In genomic region chr2:157782057-157782845, GRCh38 we compare ENCODE assay signal across 10 cellular contexts.
DNase-seq lines count a peak whose midpoint lies in the region; ATAC-seq, FAIRE-seq and TF ChIP-seq lines count a peak whose summit lies in the region.
"Had no signal": no experiment of that assay in that cellular context is flagged by ENCODE, and none has a peak within 500 bp of the region (broad histone marks: within the 10 kb centered on the region; RNA-seq: fewer than 3 reads in every experiment).

No MANE protein-coding gene starts in this region.

- H2AFZ ChIP-seq in HepG2 (ENCODE audit: low read length), result no peak overlapping the region

- H3K4me1 Mint-ChIP-seq in type B pancreatic cell (ENCODE audit: unreplicated experiment), result peaks cover 8% of the 10 kb centered on the region

- 85% methylated on average over 4 of the region's 4 CpGs for WGBS in HepG2 (ENCODE audit: low lambda C conversion rate)
- WGBS in right lobe of liver (ENCODE audit: insufficient coverage, low coverage, low lambda C conversion rate, missing lambda C conversion rate), result 33% methylated on average over 4 of the region's 4 CpGs

- peak; percentile 76 for ATAC-seq in HepG2
- no peak for ATAC-seq in right lobe of liver
- ATAC-seq in HG03280 (IDR thresholded peaks at IDR 0.05; ENCODE audit: unreplicated experiment), result no peak

- TF ChIP-seq CTCF in HepG2 (CRISPR knock-in tag; IDR thresholded peaks at IDR 0.05), result no peak
- peak in 2 of 4 donors; percentile 17 to 30 for TF ChIP-seq CTCF in right lobe of liver (IDR thresholded peaks at IDR 0.05)
- peak; percentile 48 for TF ChIP-seq CTCF in VCaP (conservative IDR thresholded peaks at IDR 0.05)
- peak; percentile 63 for TF ChIP-seq CTCF in left ventricle myocardium inferior (IDR thresholded peaks at IDR 0.05; ENCODE audit: borderline replicate concordance)
- peak; percentile 61 for TF ChIP-seq CTCF in type B pancreatic cell (conservative IDR thresholded peaks at IDR 0.05)

- H3K27ac ChIP-seq in HepG2 (ENCODE audit: extremely low read length, insufficient read depth, low read length) (no peak overlapping the region), right lobe of liver (peak overlapping the region in 1 of 3 donors; percentile 87), VCaP (peak overlapping the region; percentile 84), left ventricle myocardium inferior (replicated peaks) (peak overlapping the region; percentile 53)
- H3K27ac ChIP-seq: testis had no signal

- no peaks in the 10 kb centered on the region for H3K79me2 ChIP-seq in HepG2 (ENCODE audit: insufficient read depth, low read length)

- in situ Hi-C loops in HepG2 (cut with HindIII; ENCODE audit: extremely low pct_ligation_motif_present, low pct_unique_long_range_greater_than_20kb), result no loop called here

- DNase-seq in HepG2 (ENCODE audit: low spot score) (peak; percentile 14), right lobe of liver (no peak), left ventricle myocardium inferior (no peak), type B pancreatic cell (ENCODE audit: extremely low spot score, unreplicated experiment) (no peak), DMS79 (lab: John Stamatoyannopoulos, UW) (no peak)
- DNase-seq in activated CD4-positive, alpha-beta T cell treated with anti-CD3 and anti-CD28 coated beads, Interleukin-2, amount 50 U/mL, for 4 hours, result no peak
- DNase-seq: occipital lobe, testis had no signal

- H3K9me3 Mint-ChIP-seq in type B pancreatic cell, result no peaks in the 10 kb centered on the region

- H3K27ac Mint-ChIP-seq in type B pancreatic cell, result no peak overlapping the region

- H3K4me3 ChIP-seq in HepG2 (replicated peaks in 1 of 3; ENCODE audit: insufficient read depth in 1 of 3, low read depth in 2 of 3, low read length in 3 of 3) (no peak overlapping the region), right lobe of liver (no peak overlapping the region), left ventricle myocardium inferior (no peak overlapping the region)
- H3K4me3 ChIP-seq: testis had no signal

- no peaks in the 10 kb centered on the region for H3K27me3 ChIP-seq in HepG2 (ENCODE audit: control insufficient read depth in 1 of 2, insufficient read depth in 2 of 2, low read length in 2 of 2)
- H3K27me3 ChIP-seq in right lobe of liver, result no peaks in the 10 kb centered on the region
- no peaks in the 10 kb centered on the region for H3K27me3 ChIP-seq in left ventricle myocardium inferior (ENCODE audit: low read depth)
- H3K27me3 ChIP-seq: testis had no signal

- H3K27me3 Mint-ChIP-seq in type B pancreatic cell, result no peaks in the 10 kb centered on the region

- H3K9me3 ChIP-seq in HepG2 (ENCODE audit: low read length), result no peaks in the 10 kb centered on the region
- H3K9me3 ChIP-seq in right lobe of liver, result no peaks in the 10 kb centered on the region
- H3K9me3 ChIP-seq in left ventricle myocardium inferior (replicated peaks), result no peaks in the 10 kb centered on the region
- H3K9me3 ChIP-seq: testis had no signal

- TF ChIP-seq EP300 in HepG2 (IDR thresholded peaks at IDR 0.05; ENCODE audit: low read depth in 2 of 2, low read length in 2 of 2) (no peak), HepG2 (CRISPR knock-in tag; IDR thresholded peaks at IDR 0.05; ENCODE audit: borderline replicate concordance) (no peak)

- CTCF ChIA-PET in HepG2 (lab: Yijun Ruan, JAX; ENCODE audit: low intra/inter-chr PET ratio, low total read pairs), result no interaction called here

- TF ChIP-seq RAD21 in HepG2 (CRISPR knock-in tag; IDR thresholded peaks at IDR 0.05), result no peak

- no peak overlapping the region for H3K9ac ChIP-seq in HepG2 (ENCODE audit: insufficient read depth, low read depth, low read length)

- H3K36me3 ChIP-seq in HepG2 (replicated peaks in 1 of 2; ENCODE audit: control insufficient read depth in 1 of 2, insufficient read depth in 2 of 2, low read length in 2 of 2) (peaks cover 2 to 8% of the 10 kb centered on the region in 2 experiments; a peak in 2 of 5 replicates), right lobe of liver (peaks cover 0 to 33% (median 7%) of the 10 kb centered on the region in 4 donors), left ventricle myocardium inferior (peaks cover 23% of the 10 kb centered on the region)

- H4K20me1 ChIP-seq in HepG2 (ENCODE audit: insufficient read depth, low read length), result no peaks in the 10 kb centered on the region

- BruUV-seq in HepG2 (replicated peaks; lab: Mats Ljungman, UMichigan), result no TSS peak

- H3K4me2 ChIP-seq in HepG2 (ENCODE audit: low read depth, low read length), result no peak overlapping the region

- FAIRE-seq in HepG2 (lab: Jason Lieb, UNC), result peak; percentile 55

- H3K4me1 ChIP-seq in HepG2 (ENCODE audit: insufficient read depth, low read length) (peaks cover 44% of the 10 kb centered on the region), right lobe of liver (peaks cover 0 to 51% (median 23%) of the 10 kb centered on the region in 4 donors), left ventricle myocardium inferior (peaks cover 59% of the 10 kb centered on the region)

- POLR2A ChIA-PET in HepG2 (lab: Yijun Ruan, JAX), result no interaction called here

- intact Hi-C loops in HepG2 (cut with micrococcal nuclease; ENCODE audit: unreplicated experiment) (loop anchor here (5.0 kb wide), 1 partner anchor 55 kb away; no protein-coding TSS in a partner anchor), right lobe of liver (cut with DNase I) (loop anchor here in 1 of 2 donors (10.0 kb wide), 1 partner anchor 223 kb away; no protein-coding TSS in a partner anchor), left ventricle myocardium inferior (cut with micrococcal nuclease) (loop anchor here (5.0 kb wide), 1 partner anchor 225 kb away; no protein-coding TSS in a partner anchor)

- no peak overlapping the region for H3K4me3 Mint-ChIP-seq in type B pancreatic cell

- TF ChIP-seq POLR2A in HepG2 (IDR thresholded peaks at IDR 0.05; ENCODE audit: insufficient read depth in 1 of 2, low read depth in 2 of 2, low read length in 2 of 2), result no peak
- no peak for TF ChIP-seq POLR2A in right lobe of liver (IDR thresholded peaks at IDR 0.05)

- H3K36me3 Mint-ChIP-seq in type B pancreatic cell, result no peaks in the 10 kb centered on the region

TF ChIP-seq in HepG2, 621 proteins besides CTCF, POLR2A, EP300 and RAD21 (continues in another document):
- TF ChIP-seq ZNF558 (CRISPR knock-in tag; IDR thresholded peaks at IDR 0.05; ENCODE audit: borderline replicate concordance), result no peak
- TF ChIP-seq IRX3 (CRISPR knock-in tag; IDR thresholded peaks at IDR 0.05; ENCODE audit: borderline replicate concordance, low read depth), result no peak
- TF ChIP-seq ZNF614 (CRISPR knock-in tag; IDR thresholded peaks at IDR 0.05; ENCODE audit: borderline replicate concordance), result no peak
- TF ChIP-seq NFATC3 (CRISPR knock-in tag; IDR thresholded peaks at IDR 0.05), result no peak
- no peak for TF ChIP-seq MED13 (CRISPR knock-in tag; IDR thresholded peaks at IDR 0.05)
- no peak for TF ChIP-seq ZNF766 (CRISPR knock-in tag; IDR thresholded peaks at IDR 0.05; ENCODE audit: borderline replicate concordance)
- TF ChIP-seq FUBP1 (CRISPR knock-in tag; IDR thresholded peaks at IDR 0.05; ENCODE audit: borderline replicate concordance), result no peak
- no peak for TF ChIP-seq ZBED4 (CRISPR knock-in tag; IDR thresholded peaks at IDR 0.05; ENCODE audit: borderline replicate concordance)
- no peak for TF ChIP-seq CREM (IDR thresholded peaks at IDR 0.05)
- TF ChIP-seq CREM (CRISPR knock-in tag; IDR thresholded peaks at IDR 0.05), result no peak
